In genomic region chr11:8318536-8318935, GRCh38 we compare ENCODE assay signal across 12 cellular contexts. TPM values are rescaled to one million over a fixed set of nuclear protein-coding genes. Genes with fewer than 3 reads are reported as not detected.
DNase-seq lines count a peak whose midpoint lies in the region; ATAC-seq, FAIRE-seq and TF ChIP-seq lines count a peak whose summit lies in the region.
"Had no signal": no experiment of that assay in that cellular context is flagged by ENCODE, and none has a peak within 500 bp of the region (broad histone marks: within the 10 kb centered on the region; RNA-seq: fewer than 3 reads in every experiment).

No MANE protein-coding gene starts in this region.

- no TSS peak for BruUV-seq in A673 (replicated peaks; lab: Mats Ljungman, UMichigan)

- TF ChIP-seq CTCF in A673 (conservative IDR thresholded peaks at IDR 0.05; ENCODE audit: low read depth, low read length) (peak; percentile 36; the same call in 1 of the 2 replicates), D721Med (IDR thresholded peaks at IDR 0.05; ENCODE audit: insufficient read depth, missing control alignments) (peak; percentile 52), epithelial cell of proximal tubule (conservative IDR thresholded peaks at IDR 0.05; ENCODE audit: low read depth, low read length) (peak; percentile 19)

- no peak for FAIRE-seq in D721Med (lab: Jason Lieb, UNC)

- no peak overlapping the region for H3K4me3 ChIP-seq in A673 (ENCODE audit: low read depth, low read length, poor library complexity, severe bottlenecking)
- H3K4me3 ChIP-seq in epithelial cell of proximal tubule (ENCODE audit: low read depth, low read length): no peak overlapping the region

- H3K27ac ChIP-seq in A673 (ENCODE audit: low read depth, low read length, poor library complexity, severe bottlenecking): no peak overlapping the region

- intact Hi-C loops in A673 (cut with micrococcal nuclease; ENCODE audit: unreplicated experiment): no loop called here

- no peak for ATAC-seq in HG03439 (IDR thresholded peaks at IDR 0.05; ENCODE audit: unreplicated experiment)
- ATAC-seq: natural killer cell had no signal

- H3K27me3 ChIP-seq in A673 (replicated peaks; ENCODE audit: insufficient read depth, low read depth, low read length, poor library complexity): peaks cover 77% of the 10 kb centered on the region

- no peaks in the 10 kb centered on the region for H3K4me1 ChIP-seq in A673 (ENCODE audit: insufficient read depth, low read length, poor library complexity, severe bottlenecking)

- H3K9me3 ChIP-seq in A673 (ENCODE audit: low read depth, low read length, poor library complexity, severe bottlenecking): no peaks in the 10 kb centered on the region

- DNase-seq in A673 (ENCODE audit: low spot score) (no peak), D721Med (ENCODE audit: insufficient read length, low spot score) (peak; percentile 79), NCI-H146 treated with DMSO at 0.1 percent for 48 hours (lab: John Stamatoyannopoulos, UW; ENCODE audit: unreplicated experiment) (peak; percentile 46), epithelial cell of proximal tubule (ENCODE audit: low read depth) (no peak), EL (no peak), ureter (ENCODE audit: low spot score) (no peak), SW480 (ENCODE audit: low spot score) (no peak)
- DNase-seq: activated gamma-delta T cell; KG1; natural killer cell; stimulated activated CD4-positive, alpha-beta T cell treated with anti-CD3 and anti-CD28 coated beads, Interleukin-1b, Interleukin-23, amount 100 ng/mL, for 48 hours had no signal

- CTCF ChIA-PET in A673 (lab: Charles Lee): no interaction called here

- no peaks in the 10 kb centered on the region for H3K36me3 ChIP-seq in A673 (ENCODE audit: insufficient read depth, low read length, poor library complexity, severe bottlenecking)

- POLR2A ChIA-PET in A673 (lab: Charles Lee; ENCODE audit: low non-redundant PET): no interaction called here

RNA-seq across cellular contexts. Expression of gene LMO1, which starts 54.9 kb away (rescaled TPM):
- not detected in 2 replicates for total RNA-seq in A673 (2021)
- total RNA-seq in epithelial cell of proximal tubule: not detected in 2 replicates
- not detected for total RNA-seq in ureter
- total RNA-seq: natural killer cell had no signal

Comparison
In these comparisons a context has a peak if more than half of its experiments do, and no peak if none do; other contexts are left out.
1. DNase-seq: peak in D721Med (single experiment) and NCI-H146 treated with DMSO at 0.1 percent for 48 hours (single experiment); none in A673 (single experiment), epithelial cell of proximal tubule (single experiment), EL (single experiment), ureter (single experiment) and SW480 (single experiment).
2. Peak in every context shown above with its lines, with median percentiles within 50 percentile points of each other: CTCF ChIP-seq.